ENCODE assay signal across 9 cellular contexts in genomic region chr14:39107624-39108023, GRCh38. TPM values are rescaled to one million over a fixed set of nuclear protein-coding genes. Genes with fewer than 3 reads are reported as not detected.
A peak's percentile ranks its signal among the peaks of the same experiment; 100 is the strongest.
DNase-seq lines count a peak whose midpoint lies in the region; ATAC-seq and TF ChIP-seq lines count a peak whose summit lies in the region.
"Had no signal": no experiment of that assay in that cellular context is flagged by ENCODE, and none has a peak within 500 bp of the region (broad histone marks: within the 10 kb centered on the region; RNA-seq: fewer than 3 reads in every experiment).

No MANE protein-coding gene starts in this region.

- H3K36me3 Mint-ChIP-seq in IgD-negative memory B cell, result no peaks in the 10 kb centered on the region
- H3K36me3 Mint-ChIP-seq: activated naive CD8-positive, alpha-beta T cell treated with anti-CD3 and anti-CD28 coated beads, Interleukin-2, amount 10 ng/mL, durations not matched to agents 7 days and 5 days had no signal

- H3K9me3 ChIP-seq in left ventricle myocardium inferior (replicated peaks), result no peaks in the 10 kb centered on the region

- H3K27me3 Mint-ChIP-seq in IgD-negative memory B cell, result no peaks in the 10 kb centered on the region
- H3K27me3 Mint-ChIP-seq: activated naive CD8-positive, alpha-beta T cell treated with anti-CD3 and anti-CD28 coated beads, Interleukin-2, amount 10 ng/mL, durations not matched to agents 7 days and 5 days had no signal

- peaks cover 17 to 24% (median 18%) of the 10 kb centered on the region in 3 donors for H3K4me1 Mint-ChIP-seq in IgD-negative memory B cell

- DNase-seq in left ventricle myocardium inferior, result no peak
- DNase-seq in Right ventricle myocardium superior, result no peak
- DNase-seq in SHP77 treated with DMSO at 0.1 percent for 48 hours (lab: John Stamatoyannopoulos, UW), result peak; percentile 34
- peak; percentile 20 for DNase-seq in glomerular endothelial cell (ENCODE audit: extremely low read depth, low read depth, low spot score)
- no peak for DNase-seq in putamen (ENCODE audit: low spot score)
- no peak for DNase-seq in NCI-H1048 (lab: John Stamatoyannopoulos, UW)
- DNase-seq: activated naive CD8-positive, alpha-beta T cell treated with anti-CD3 and anti-CD28 coated beads, Interleukin-2, amount 10 ng/mL, durations not matched to agents 7 days and 5 days had no signal

- H3K27ac Mint-ChIP-seq in IgD-negative memory B cell, result peak overlapping the region in 2 of 3 donors; percentile 16 to 54
- H3K27ac Mint-ChIP-seq: activated naive CD8-positive, alpha-beta T cell treated with anti-CD3 and anti-CD28 coated beads, Interleukin-2, amount 10 ng/mL, durations not matched to agents 7 days and 5 days had no signal

- intact Hi-C loops in left ventricle myocardium inferior (cut with micrococcal nuclease), result no loop called here
- intact Hi-C loops in Right ventricle myocardium superior (cut with DNase I), result loop anchor here (10.0 kb wide), 1 partner anchor 317 kb away; no protein-coding TSS in a partner anchor

- peak; percentile 49 for TF ChIP-seq CTCF in left ventricle myocardium inferior (IDR thresholded peaks at IDR 0.05; ENCODE audit: borderline replicate concordance)

- H3K36me3 ChIP-seq in left ventricle myocardium inferior, result no peaks in the 10 kb centered on the region

- H3K4me3 Mint-ChIP-seq in IgD-negative memory B cell, result peak overlapping the region in 2 of 4 donors; percentile 21 to 76
- H3K4me3 Mint-ChIP-seq: activated naive CD8-positive, alpha-beta T cell treated with anti-CD3 and anti-CD28 coated beads, Interleukin-2, amount 10 ng/mL, durations not matched to agents 7 days and 5 days had no signal

- no peaks in the 10 kb centered on the region for H3K27me3 ChIP-seq in left ventricle myocardium inferior (ENCODE audit: low read depth)

- no peak overlapping the region for H3K27ac ChIP-seq in left ventricle myocardium inferior (replicated peaks)

- H3K4me1 ChIP-seq in left ventricle myocardium inferior, result peaks cover 20% of the 10 kb centered on the region

- no peak for ATAC-seq in Right ventricle myocardium superior (ENCODE audit: poor library complexity)
- no peak for ATAC-seq in HG03354 (IDR thresholded peaks at IDR 0.05; ENCODE audit: poor library complexity, severe bottlenecking, unreplicated experiment)

- H3K9me3 Mint-ChIP-seq in IgD-negative memory B cell, result no peaks in the 10 kb centered on the region
- H3K9me3 Mint-ChIP-seq: activated naive CD8-positive, alpha-beta T cell treated with anti-CD3 and anti-CD28 coated beads, Interleukin-2, amount 10 ng/mL, durations not matched to agents 7 days and 5 days had no signal

- no peak overlapping the region for H3K4me3 ChIP-seq in left ventricle myocardium inferior

RNA-seq across cellular contexts. Expression of gene SEC23A, which starts 4.6 kb away (rescaled TPM):
- 75.0 TPM for total RNA-seq in left ventricle myocardium inferior
- 79.7 TPM for total RNA-seq in Right ventricle myocardium superior
- polyA plus RNA-seq in IgD-negative memory B cell, result 23.0 TPM
- 144 and 154 TPM in 2 replicates for total RNA-seq in glomerular endothelial cell

RNA-seq across cellular contexts. Expression of gene GEMIN2, which starts 6.5 kb away (rescaled TPM):
- 6.5 TPM for total RNA-seq in left ventricle myocardium inferior
- 5.1 TPM for total RNA-seq in Right ventricle myocardium superior
- polyA plus RNA-seq in IgD-negative memory B cell, result 17.1 TPM
- 9.3 and 24.3 TPM in 2 replicates for total RNA-seq in glomerular endothelial cell

Comparison
In these comparisons a context has a peak if more than half of its experiments do, and no peak if none do; other contexts are left out.
1. DNase-seq: peak in SHP77 treated with DMSO at 0.1 percent for 48 hours (single experiment) and glomerular endothelial cell (single experiment); none in left ventricle myocardium inferior (single experiment), Right ventricle myocardium superior (single experiment), putamen (single experiment) and NCI-H1048 (single experiment).